9 cellular contexts compared by ENCODE assay signal in genomic region chr11:14380125-14380936, GRCh38. TPM values are rescaled to one million over a fixed set of nuclear protein-coding genes. Genes with fewer than 3 reads are reported as not detected.
DNase-seq lines count a peak whose midpoint lies in the region; ATAC-seq and TF ChIP-seq lines count a peak whose summit lies in the region.
"Had no signal": no experiment of that assay in that cellular context is flagged by ENCODE, and none has a peak within 500 bp of the region (broad histone marks: within the 10 kb centered on the region; RNA-seq: fewer than 3 reads in every experiment).

No MANE protein-coding gene starts in this region.

- H3K4me3 ChIP-seq in SU-DHL-6 (ENCODE audit: insufficient read depth, low read length, poor library complexity, severe bottlenecking) (peak overlapping the region; percentile 47), fibroblast of the aortic adventitia (ENCODE audit: low read depth, low read length) (peak overlapping the region; percentile 58), retinal pigment epithelial cell (ENCODE audit: low read length) (peak overlapping the region; percentile 49)

- peak overlapping the region; percentile 66 for H2AFZ ChIP-seq in SU-DHL-6 (ENCODE audit: low read depth, low read length, severe bottlenecking)

- H3K9me2 ChIP-seq in SU-DHL-6 (replicated peaks; ENCODE audit: insufficient read depth, low read length): no peaks in the 10 kb centered on the region

- no peaks in the 10 kb centered on the region for H3K79me2 ChIP-seq in SU-DHL-6 (ENCODE audit: insufficient read depth, low read length)

- H3K4me2 ChIP-seq in SU-DHL-6 (ENCODE audit: low read depth, low read length, poor library complexity, severe bottlenecking): peak overlapping the region; percentile 69

- no peaks in the 10 kb centered on the region for H3K4me1 ChIP-seq in ES-I3 (ENCODE audit: insufficient read depth, low read length)

- no peak for ATAC-seq in GM18870 (IDR thresholded peaks at IDR 0.05; ENCODE audit: unreplicated experiment)
- no peak for ATAC-seq in HG03280 (IDR thresholded peaks at IDR 0.05; ENCODE audit: unreplicated experiment)
- no peak for ATAC-seq in GM18511 (IDR thresholded peaks at IDR 0.05; ENCODE audit: unreplicated experiment)

- H3K36me3 ChIP-seq in ES-I3 (ENCODE audit: insufficient read depth, low read length) (no peaks in the 10 kb centered on the region), SU-DHL-6 (ENCODE audit: low read length) (no peaks in the 10 kb centered on the region)
- H3K36me3 ChIP-seq: MG63 had no signal

- H3K9ac ChIP-seq in ES-I3 (ENCODE audit: low read depth, low read length): peak overlapping the region; percentile 68
- H3K9ac ChIP-seq in SU-DHL-6 (ENCODE audit: low read length): peak overlapping the region; percentile 39

- TF ChIP-seq CTCF in SU-DHL-6 (IDR thresholded peaks at IDR 0.05; ENCODE audit: insufficient read depth, low read length, poor library complexity, severe bottlenecking) (no peak), fibroblast of the aortic adventitia (IDR thresholded peaks at IDR 0.05; ENCODE audit: insufficient read depth, low read length) (no peak), retinal pigment epithelial cell (conservative IDR thresholded peaks at IDR 0.05; ENCODE audit: low read depth, low read length) (no peak)

- no peaks in the 10 kb centered on the region for H3K9me3 ChIP-seq in ES-I3 (ENCODE audit: control insufficient read depth, insufficient read depth, low read length)
- H3K9me3 ChIP-seq in SU-DHL-6 (ENCODE audit: insufficient read depth, low read length): no peaks in the 10 kb centered on the region
- H3K9me3 ChIP-seq: MG63 had no signal

- DNase-seq in fibroblast of the aortic adventitia (ENCODE audit: low read depth) (no peak), retinal pigment epithelial cell (ENCODE audit: low read depth) (no peak), LoVo (ENCODE audit: low spot score) (no peak)

- H3K27me3 ChIP-seq in SU-DHL-6 (ENCODE audit: low read length): no peaks in the 10 kb centered on the region
- H3K27me3 ChIP-seq: MG63 had no signal

- no peaks in the 10 kb centered on the region for H3F3A ChIP-seq in SU-DHL-6 (ENCODE audit: insufficient read depth)

- H4K20me1 ChIP-seq in SU-DHL-6 (ENCODE audit: low read depth, low read length): no peaks in the 10 kb centered on the region

- H3K27ac ChIP-seq in SU-DHL-6 (ENCODE audit: low read depth, low read length): no peak overlapping the region

RNA-seq across cellular contexts. Expression of gene RRAS2, which starts 21.3 kb away (rescaled TPM):
- 83.0 and 95.6 TPM in 2 replicates for total RNA-seq in fibroblast of the aortic adventitia (ENCODE audit: low replicate concordance)
